ENCODE assay signal across 14 cellular contexts in the genomic region with DNA sequence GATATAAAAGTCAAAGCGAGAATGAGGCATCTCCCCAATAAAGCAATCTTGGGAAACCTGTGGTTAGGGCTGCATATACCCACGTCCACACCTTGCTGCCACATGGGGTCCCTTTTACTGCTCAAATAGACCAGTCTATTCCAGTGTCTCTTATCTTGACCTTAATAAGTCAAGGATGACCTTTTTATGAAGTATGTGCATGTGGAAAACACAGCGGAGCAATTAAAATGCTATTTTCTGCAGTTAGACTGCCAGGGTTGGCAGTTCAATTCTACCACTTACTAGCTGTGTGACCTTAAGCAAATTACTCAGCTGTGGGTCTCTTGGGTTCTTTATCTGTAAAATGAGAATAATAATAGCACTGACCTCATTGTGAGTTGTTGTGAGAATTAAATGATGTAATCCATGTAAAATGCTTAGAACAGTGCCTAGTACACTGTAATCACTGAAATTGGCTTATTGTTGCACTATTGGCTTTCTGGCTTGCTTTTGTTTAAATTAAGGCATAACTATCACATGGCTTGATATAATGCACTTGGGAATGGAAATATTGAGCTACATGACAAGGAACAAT.
DNase-seq lines count a peak whose midpoint lies in the region; ATAC-seq, FAIRE-seq and TF ChIP-seq lines count a peak whose summit lies in the region.
"Had no signal": no experiment of that assay in that cellular context is flagged by ENCODE, and none has a peak within 500 bp of the region (broad histone marks: within the 10 kb centered on the region; RNA-seq: fewer than 3 reads in every experiment).

No MANE protein-coding gene starts in this region.

- TF ChIP-seq RAD21 in HepG2 (CRISPR knock-in tag; IDR thresholded peaks at IDR 0.05), result no peak

- H3K27me3 ChIP-seq in HepG2 (ENCODE audit: control insufficient read depth in 1 of 2, insufficient read depth in 2 of 2, low read length in 2 of 2) (no peaks in the 10 kb centered on the region), right lobe of liver (no peaks in the 10 kb centered on the region), aorta (ENCODE audit: control insufficient read depth in 1 of 2, insufficient read depth in 2 of 2, low read length in 1 of 2) (no peaks in the 10 kb centered on the region)
- H3K27me3 ChIP-seq: foreskin keratinocyte had no signal

- no peak for TF ChIP-seq EP300 in HepG2 (IDR thresholded peaks at IDR 0.05; ENCODE audit: low read depth in 2 of 2, low read length in 2 of 2)
- TF ChIP-seq EP300 in HepG2 (CRISPR knock-in tag; IDR thresholded peaks at IDR 0.05; ENCODE audit: borderline replicate concordance), result no peak

- H3K9ac ChIP-seq in HepG2 (ENCODE audit: insufficient read depth, low read depth, low read length), result no peak overlapping the region

- no peak overlapping the region for H3K4me2 ChIP-seq in HepG2 (ENCODE audit: low read depth, low read length)

- no peak for FAIRE-seq in HepG2 (lab: Jason Lieb, UNC)

- peaks cover 20% of the 10 kb centered on the region for H3K4me1 Mint-ChIP-seq in glutamatergic neuron (ENCODE audit: low read depth, unreplicated experiment)
- H3K4me1 Mint-ChIP-seq: activated CD8-positive, alpha-beta memory T cell treated with anti-CD3 and anti-CD28 coated beads, Interleukin-2, amount 10 ng/mL, durations not matched to agents 7 days and 5 days had no signal

- BruUV-seq in HepG2 (replicated peaks; lab: Mats Ljungman, UMichigan), result no TSS peak

- TF ChIP-seq CTCF in HepG2 (CRISPR knock-in tag; IDR thresholded peaks at IDR 0.05) (no peak), right lobe of liver (IDR thresholded peaks at IDR 0.05) (no peak), glutamatergic neuron (IDR thresholded peaks at IDR 0.05; ENCODE audit: partially characterized antibody, unreplicated experiment) (no peak)

- no peaks in the 10 kb centered on the region for H3K79me2 ChIP-seq in HepG2 (ENCODE audit: insufficient read depth, low read length)

- no peak overlapping the region for H2AFZ ChIP-seq in HepG2 (ENCODE audit: low read length)

- H3K4me1 ChIP-seq in HepG2 (ENCODE audit: insufficient read depth, low read length), result no peaks in the 10 kb centered on the region
- H3K4me1 ChIP-seq in right lobe of liver, result no peaks in the 10 kb centered on the region
- peaks cover 3 to 6% of the 10 kb centered on the region in 2 donors for H3K4me1 ChIP-seq in aorta (ENCODE audit: control insufficient read depth in 1 of 2, insufficient read depth in 2 of 2, low read length in 2 of 2)

- WGBS in HepG2 (ENCODE audit: low lambda C conversion rate), result 29% methylated on average over 3 of the region's 3 CpGs
- 63% methylated on average over 3 of the region's 3 CpGs for WGBS in right lobe of liver (ENCODE audit: insufficient coverage, low coverage, low lambda C conversion rate, missing lambda C conversion rate)
- 10 to 17% methylated on average over 3 of the region's 3 CpGs for WGBS in aorta, 2 donors

- H3K36me3 Mint-ChIP-seq in glutamatergic neuron (ENCODE audit: unreplicated experiment), result no peaks in the 10 kb centered on the region
- H3K36me3 Mint-ChIP-seq: activated CD8-positive, alpha-beta memory T cell treated with anti-CD3 and anti-CD28 coated beads, Interleukin-2, amount 10 ng/mL, durations not matched to agents 7 days and 5 days had no signal

- H3K4me3 ChIP-seq in HepG2 (replicated peaks in 1 of 3; ENCODE audit: insufficient read depth in 1 of 3, low read depth in 2 of 3, low read length in 3 of 3), result no peak overlapping the region
- no peak overlapping the region for H3K4me3 ChIP-seq in right lobe of liver
- H3K4me3 ChIP-seq in aorta (ENCODE audit: low read length in 2 of 2), result no peak overlapping the region

- TF ChIP-seq POLR2A in HepG2 (IDR thresholded peaks at IDR 0.05; ENCODE audit: insufficient read depth in 1 of 2, low read depth in 2 of 2, low read length in 2 of 2), result no peak
- TF ChIP-seq POLR2A in right lobe of liver (IDR thresholded peaks at IDR 0.05), result no peak

- intact Hi-C loops in HepG2 (cut with micrococcal nuclease; ENCODE audit: unreplicated experiment) (no loop called here), right lobe of liver (cut with DNase I) (no loop called here), left ventricle myocardium superior (cut with micrococcal nuclease) (no loop called here), aorta (cut with DNase I) (no loop called here), head of caudate nucleus (cut with DNase I) (no loop called here)

- DNase-seq in HepG2 (ENCODE audit: low spot score) (no peak), right lobe of liver (no peak), amniotic epithelial cell (ENCODE audit: low read depth) (peak; percentile 61), left ventricle myocardium superior (no peak), aorta (no peak), head of caudate nucleus (no peak), glutamatergic neuron (no peak)
- no peak for DNase-seq in stimulated activated CD4-positive, alpha-beta T cell treated with anti-CD3 and anti-CD28 coated beads, Interleukin-4, amount 100 ng/mL, for 24 hours
- DNase-seq: activated CD8-positive, alpha-beta memory T cell treated with anti-CD3 and anti-CD28 coated beads, Interleukin-2, amount 10 ng/mL, durations not matched to agents 7 days and 5 days; AML-193; caudate nucleus; NCI-H1048; T1000 had no signal

- H3K27me3 Mint-ChIP-seq in glutamatergic neuron (ENCODE audit: unreplicated experiment), result peaks cover 1% of the 10 kb centered on the region

- H3K27ac ChIP-seq in HepG2 (ENCODE audit: extremely low read length, insufficient read depth, low read length) (no peak overlapping the region), right lobe of liver (no peak overlapping the region), aorta (ENCODE audit: low read depth in 1 of 2, low read length in 2 of 2) (peak overlapping the region; percentile 40 to 77)
- H3K27ac ChIP-seq: foreskin keratinocyte had no signal

- no peaks in the 10 kb centered on the region for H3K9me3 ChIP-seq in HepG2 (ENCODE audit: low read length)
- H3K9me3 ChIP-seq in right lobe of liver, result no peaks in the 10 kb centered on the region
- H3K9me3 ChIP-seq in aorta (ENCODE audit: control insufficient read depth, low read length), result no peaks in the 10 kb centered on the region

- CTCF ChIA-PET in HepG2 (lab: Yijun Ruan, JAX; ENCODE audit: low intra/inter-chr PET ratio, low total read pairs), result no interaction called here

- no peaks in the 10 kb centered on the region for H4K20me1 ChIP-seq in HepG2 (ENCODE audit: insufficient read depth, low read length)

- H3K4me3 Mint-ChIP-seq in glutamatergic neuron (ENCODE audit: unreplicated experiment), result no peak overlapping the region
- H3K4me3 Mint-ChIP-seq: activated CD8-positive, alpha-beta memory T cell treated with anti-CD3 and anti-CD28 coated beads, Interleukin-2, amount 10 ng/mL, durations not matched to agents 7 days and 5 days had no signal

- POLR2A ChIA-PET in HepG2 (lab: Yijun Ruan, JAX), result no interaction called here

- no peak overlapping the region for H3K27ac Mint-ChIP-seq in glutamatergic neuron (ENCODE audit: unreplicated experiment)
- H3K27ac Mint-ChIP-seq: activated CD8-positive, alpha-beta memory T cell treated with anti-CD3 and anti-CD28 coated beads, Interleukin-2, amount 10 ng/mL, durations not matched to agents 7 days and 5 days had no signal

- H3K36me3 ChIP-seq in HepG2 (replicated peaks in 1 of 2; ENCODE audit: control insufficient read depth in 1 of 2, insufficient read depth in 2 of 2, low read length in 2 of 2) (no peaks in the 10 kb centered on the region), right lobe of liver (no peaks in the 10 kb centered on the region), aorta (ENCODE audit: control insufficient read depth in 1 of 2, insufficient read depth in 2 of 2, low read length in 1 of 2) (no peaks in the 10 kb centered on the region)

- no peak for ATAC-seq in HepG2
- no peak for ATAC-seq in right lobe of liver
- peak; percentile 88 for ATAC-seq in left ventricle myocardium superior
- peak; percentile 84 for ATAC-seq in aorta (ENCODE audit: low FRiP score)
- ATAC-seq: activated CD8-positive, alpha-beta memory T cell treated with anti-CD3 and anti-CD28 coated beads, Interleukin-2, amount 10 ng/mL, durations not matched to agents 7 days and 5 days; foreskin keratinocyte had no signal

- in situ Hi-C loops in HepG2 (cut with HindIII; ENCODE audit: extremely low pct_ligation_motif_present, low pct_unique_long_range_greater_than_20kb), result no loop called here

- H3K9me3 Mint-ChIP-seq in glutamatergic neuron (ENCODE audit: unreplicated experiment), result peaks cover 5% of the 10 kb centered on the region

TF ChIP-seq in HepG2, 621 proteins besides CTCF, POLR2A, EP300 and RAD21:
- TF ChIP-seq TARDBP (CRISPR knock-in tag; IDR thresholded peaks at IDR 0.05) (no peak), SMAD1 (CRISPR knock-in tag; IDR thresholded peaks at IDR 0.05; ENCODE audit: borderline replicate concordance, low read depth) (no peak), ATF7 (IDR thresholded peaks at IDR 0.05) (peak; percentile 32; the same call in 1 of the 2 replicates), ATF7 (CRISPR knock-in tag; IDR thresholded peaks at IDR 0.05) (no peak), ELF1 (CRISPR knock-in tag; IDR thresholded peaks at IDR 0.05) (no peak), SIX1 (CRISPR knock-in tag; IDR thresholded peaks at IDR 0.05; ENCODE audit: borderline replicate concordance) (no peak)
TF ChIP-seq in HepG2: peak in this region for 1.

Comparison
In these comparisons a context has a peak if more than half of its experiments do, and no peak if none do; other contexts are left out.
1. ATAC-seq: peak in left ventricle myocardium superior (single experiment) and aorta (single experiment); none in HepG2 (single experiment) and right lobe of liver (0 of 4).
2. H3K27ac ChIP-seq: peak in aorta (2 of 2); none in HepG2 (single experiment) and right lobe of liver (0 of 3).